In genomic region chr12:42124764-42125371, GRCh38 we compare ENCODE assay signal across 1 cellular context.
TF ChIP-seq lines count a peak whose summit lies in the region.

No MANE protein-coding gene starts in this region.

TF ChIP-seq in H1, 55 proteins besides CTCF, POLR2A, EP300 and RAD21 (continued from another document):
- TF ChIP-seq CHD7 (IDR thresholded peaks at IDR 0.05; ENCODE audit: insufficient replicate concordance, low read length) (no peak), RFX5 (IDR thresholded peaks at IDR 0.05; ENCODE audit: borderline replicate concordance, low read depth, low read length) (no peak), BRCA1 (IDR thresholded peaks at IDR 0.05; ENCODE audit: low read depth, low read length) (no peak), HDAC2 (IDR thresholded peaks at IDR 0.05; ENCODE audit: borderline replicate concordance in 1 of 2, low read depth in 2 of 2, low read length in 2 of 2) (no peak)
- TF ChIP-seq, protein P1, sequence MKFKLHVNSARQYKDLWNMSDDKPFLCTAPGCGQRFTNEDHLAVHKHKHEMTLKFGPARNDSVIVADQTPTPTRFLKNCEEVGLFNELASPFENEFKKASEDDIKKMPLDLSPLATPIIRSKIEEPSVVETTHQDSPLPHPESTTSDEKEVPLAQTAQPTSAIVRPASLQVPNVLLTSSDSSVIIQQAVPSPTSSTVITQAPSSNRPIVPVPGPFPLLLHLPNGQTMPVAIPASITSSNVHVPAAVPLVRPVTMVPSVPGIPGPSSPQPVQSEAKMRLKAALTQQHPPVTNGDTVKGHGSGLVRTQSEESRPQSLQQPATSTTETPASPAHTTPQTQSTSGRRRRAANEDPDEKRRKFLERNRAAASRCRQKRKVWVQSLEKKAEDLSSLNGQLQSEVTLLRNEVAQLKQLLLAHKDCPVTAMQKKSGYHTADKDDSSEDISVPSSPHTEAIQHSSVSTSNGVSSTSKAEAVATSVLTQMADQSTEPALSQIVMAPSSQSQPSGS (IDR thresholded peaks at IDR 0.05; ENCODE audit: low read length) = no peak
